12 cellular contexts compared by ENCODE assay signal in genomic region chr7:88851220-88851619, GRCh38. TPM values are rescaled to one million over a fixed set of nuclear protein-coding genes. Genes with fewer than 3 reads are reported as not detected.
"Had no signal": no experiment of that assay in that cellular context is flagged by ENCODE, and none has a peak within 500 bp of the region (broad histone marks: within the 10 kb centered on the region; RNA-seq: fewer than 3 reads in every experiment).

No MANE protein-coding gene starts in this region.

- H3K4me1 ChIP-seq: HAP-1 had no signal

- H3K9ac ChIP-seq: GM23248 had no signal

- H3K4me2 ChIP-seq: GM23338 had no signal

- FAIRE-seq: H1, H54 had no signal

- H3K4me1 Mint-ChIP-seq: GM23338, H9 had no signal

- H3K4me3 ChIP-seq: GM23248, GM23338, HAP-1 had no signal

- H3K27ac ChIP-seq: GM23248 had no signal

- H2AFZ ChIP-seq: GM23248, GM23338 had no signal

- H3K9me3 ChIP-seq: HAP-1 had no signal

- H3K4me3 Mint-ChIP-seq: GM23338, H9, HFFc6 had no signal

- H3K27ac Mint-ChIP-seq: GM23338, H9, HFFc6 had no signal

- H3K36me3 ChIP-seq: HAP-1 had no signal

- DNase-seq: GM23248, GOT3, H7, H9, HCEC 1CT, HFFc6 had no signal

- ATAC-seq: GM23338, HCT116 had no signal

RNA-seq across cellular contexts. Expression of gene TEX47, which starts 55.7 kb away (rescaled TPM):
- total RNA-seq: GM23248, GM23338, H1, H4, H7, H9, HFFc6 had no signal
- polyA plus RNA-seq: GM23248, GM23338, H1 had no signal
